ENCODE assay signal across 25 cellular contexts in the genomic region with DNA sequence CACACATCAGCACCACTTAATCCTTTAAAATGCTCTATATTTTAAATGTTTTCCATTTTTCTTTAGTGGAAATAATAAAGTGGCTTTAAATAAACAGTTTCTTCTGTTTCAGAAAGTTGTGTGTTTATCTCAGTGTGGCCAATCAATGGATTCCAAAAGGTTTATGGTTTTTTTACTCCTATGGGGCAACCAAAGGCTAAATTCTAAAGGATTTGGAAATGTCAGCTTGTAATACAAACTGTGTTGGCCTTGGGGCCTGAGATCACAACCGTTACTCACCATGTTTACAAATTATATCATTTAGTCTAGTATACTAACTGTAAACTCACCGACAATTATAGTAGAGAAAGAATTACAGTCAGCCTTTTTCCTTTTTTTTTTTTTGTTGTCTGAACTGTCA.
"Had no signal": no experiment of that assay in that cellular context is flagged by ENCODE, and none has a peak within 500 bp of the region (broad histone marks: within the 10 kb centered on the region; RNA-seq: fewer than 3 reads in every experiment).

No MANE protein-coding gene starts in this region.

- H3K4me3 ChIP-seq: ascending aorta, body of pancreas, SK-N-MC had no signal

- H3K27ac Mint-ChIP-seq: activated CD4-positive, alpha-beta T cell treated with anti-CD3 and anti-CD28 coated beads for 36 hours; activated CD8-positive, alpha-beta T cell treated with anti-CD3 and anti-CD28 coated beads for 36 hours; activated naive CD8-positive, alpha-beta T cell treated with anti-CD3 and anti-CD28 coated beads, Interleukin-2, amount 10 ng/mL, durations not matched to agents 7 days and 5 days; T-cell had no signal

- DNase-seq: activated CD4-positive, alpha-beta T cell treated with anti-CD3 and anti-CD28 coated beads for 36 hours; activated CD8-positive, alpha-beta memory T cell treated with anti-CD3 and anti-CD28 coated beads, Interleukin-2, amount 50 U/mL, for 48 hours; activated CD8-positive, alpha-beta T cell treated with anti-CD3 and anti-CD28 coated beads for 36 hours; activated naive CD4-positive, alpha-beta T cell treated with anti-CD3 and anti-CD28 coated beads, Interleukin-2, amount 50 U/mL, for 16 hours; activated naive CD8-positive, alpha-beta T cell treated with anti-CD3 and anti-CD28 coated beads, Interleukin-2, amount 10 ng/mL, durations not matched to agents 7 days and 5 days; activated T-cell treated with anti-CD3 and anti-CD28 coated beads, Interleukin-2, amount 50 U/mL, for 1 hour; amniotic stem cell; body of pancreas; Kasumi-1; NCI-H1092; NCI-H1417; NCI-H1930; NCI-H2107; NCI-H2171 treated with DMSO at 0.1 percent for 48 hours; NCI-H226; NCI-H526 treated with DMSO at 0.1 percent for 48 hours; NCI-H82; RPMI8226; T-cell; T-helper 2 cell; WERI-Rb-1 had no signal

- ATAC-seq: activated CD4-positive, alpha-beta T cell treated with anti-CD3 and anti-CD28 coated beads for 36 hours; activated CD8-positive, alpha-beta T cell treated with anti-CD3 and anti-CD28 coated beads for 36 hours; body of pancreas; Panc1; Right ventricle myocardium inferior; T-cell had no signal

- H3K36me3 ChIP-seq: ascending aorta, WERI-Rb-1 had no signal

- H3K4me1 Mint-ChIP-seq: activated CD4-positive, alpha-beta T cell treated with anti-CD3 and anti-CD28 coated beads for 36 hours; activated naive CD8-positive, alpha-beta T cell treated with anti-CD3 and anti-CD28 coated beads, Interleukin-2, amount 10 ng/mL, durations not matched to agents 7 days and 5 days; T-cell had no signal

- H3K4me3 Mint-ChIP-seq: activated CD4-positive, alpha-beta T cell treated with anti-CD3 and anti-CD28 coated beads for 36 hours; activated CD8-positive, alpha-beta T cell treated with anti-CD3 and anti-CD28 coated beads for 36 hours; activated naive CD8-positive, alpha-beta T cell treated with anti-CD3 and anti-CD28 coated beads, Interleukin-2, amount 10 ng/mL, durations not matched to agents 7 days and 5 days; T-cell had no signal

- H3K36me3 Mint-ChIP-seq: activated naive CD8-positive, alpha-beta T cell treated with anti-CD3 and anti-CD28 coated beads, Interleukin-2, amount 10 ng/mL, durations not matched to agents 7 days and 5 days; T-cell had no signal

- H3K9me3 ChIP-seq: body of pancreas had no signal

- H3K27me3 ChIP-seq: ascending aorta, body of pancreas had no signal

- H3K27me3 Mint-ChIP-seq: activated naive CD8-positive, alpha-beta T cell treated with anti-CD3 and anti-CD28 coated beads, Interleukin-2, amount 10 ng/mL, durations not matched to agents 7 days and 5 days; T-cell had no signal

- H3K4me1 ChIP-seq: ascending aorta, body of pancreas had no signal

- H3K9me3 Mint-ChIP-seq: activated CD8-positive, alpha-beta T cell treated with anti-CD3 and anti-CD28 coated beads for 36 hours; activated naive CD8-positive, alpha-beta T cell treated with anti-CD3 and anti-CD28 coated beads, Interleukin-2, amount 10 ng/mL, durations not matched to agents 7 days and 5 days; T-cell had no signal

- H3K27ac ChIP-seq: ascending aorta, body of pancreas, SK-N-MC, WERI-Rb-1 had no signal
